ENCODE assay signal across 17 cellular contexts in genomic region chr4:959338-960139, GRCh38. TPM values are rescaled to one million over a fixed set of nuclear protein-coding genes. Genes with fewer than 3 reads are reported as not detected.
DNase-seq lines count a peak whose midpoint lies in the region; ATAC-seq, FAIRE-seq and TF ChIP-seq lines count a peak whose summit lies in the region.
"Had no signal": no experiment of that assay in that cellular context is flagged by ENCODE, and none has a peak within 500 bp of the region (broad histone marks: within the 10 kb centered on the region; RNA-seq: fewer than 3 reads in every experiment).

No MANE protein-coding gene starts in this region.

- TF ChIP-seq EP300 in K562 (IDR thresholded peaks at IDR 0.05; ENCODE audit: low read length), result no peak

- no peaks in the 10 kb centered on the region for H3K9me1 ChIP-seq in K562 (ENCODE audit: control insufficient read depth, insufficient read depth, low read length)

- no peaks in the 10 kb centered on the region for H3K27me3 Mint-ChIP-seq in natural killer cell treated with Interleukin-12 subunit alpha and Interleukin-12 subunit beta and Interleukin-15 and Interleukin-18, amount 100 ng/mL, for 72 hours
- H3K27me3 Mint-ChIP-seq: activated CD4-positive, alpha-beta T cell treated with anti-CD3 and anti-CD28 coated beads, Interleukin-2, amount 10 ng/mL, durations not matched to agents 24 days and 14 days; stimulated activated memory B cell treated with anti-CD40 and anti-IgM and Interleukin-4, amounts not matched to agents 10 μg/mL and 1 μg/mL and 100 μg/mL, for 72 hours had no signal

- TF ChIP-seq POLR2A in K562 (conservative IDR thresholded peaks at IDR 0.05) (no peak), body of pancreas (IDR thresholded peaks at IDR 0.05) (no peak)

- DNase-seq in K562 (ENCODE audit: extremely low read depth in 1 of 4, low spot score in 3 of 4), result no peak
- DNase-seq in natural killer cell treated with Interleukin-12 subunit alpha and Interleukin-12 subunit beta and Interleukin-15 and Interleukin-18, amount 100 ng/mL, for 72 hours (ENCODE audit: low spot score), result peak; percentile 23
- DNase-seq in body of pancreas, result no peak
- no peak for DNase-seq in frontal cortex (ENCODE audit: low spot score in 2 of 2)
- DNase-seq: activated CD4-positive, alpha-beta T cell treated with anti-CD3 and anti-CD28 coated beads, Interleukin-2, amount 10 ng/mL, durations not matched to agents 24 days and 14 days; activated gamma-delta T cell; DND-41; glutamatergic neuron; NCI-H1417 treated with DMSO at 0.1 percent for 48 hours; NCI-H2171; NCI-H526; SW 1271; thyroid gland had no signal

- POLR2A ChIA-PET in K562 (lab: Yijun Ruan, JAX), result interaction anchor here (1.1 kb wide), 1 partner anchor 16 kb away, joined by 4 read pairs; no protein-coding TSS in a partner anchor

- TF ChIP-seq RAD21 in K562 (CRISPR knock-in tag; conservative IDR thresholded peaks at IDR 0.05 in 1 of 2, IDR thresholded peaks at IDR 0.05 in 1 of 2), result no peak

- H4K20me1 ChIP-seq in BLaER1 (peaks cover 24% of the 10 kb centered on the region; the same call in 1 of the 2 replicates), K562 (replicated peaks; ENCODE audit: control insufficient read depth, insufficient read depth, low read length) (no peaks in the 10 kb centered on the region)

- in situ Hi-C loops in K562 (cut with MboI), result no loop called here

- H3K4me2 ChIP-seq in BLaER1 (no peak overlapping the region), K562 (ENCODE audit: insufficient read depth, low read length) (no peak overlapping the region)

- WGBS in K562 (ENCODE audit: insufficient coverage, low coverage, missing lambda C conversion rate), result 73% methylated on average over 22 of the region's 24 CpGs
- WGBS in body of pancreas, 2 donors, result 86 to 87% methylated on average over 11 to 24 of the region's 24 CpGs

- H3K9me3 ChIP-seq in BLaER1 (no peaks in the 10 kb centered on the region), K562 (replicated peaks; ENCODE audit: control insufficient read depth, insufficient read depth, low read depth, low read length) (no peaks in the 10 kb centered on the region), body of pancreas (no peaks in the 10 kb centered on the region)
- H3K9me3 ChIP-seq: thyroid gland had no signal

- BruUV-seq in K562 (replicated peaks; lab: Mats Ljungman, UMichigan), result no TSS peak

- intact Hi-C loops in K562 (cut with micrococcal nuclease), result no loop called here
- intact Hi-C loops in body of pancreas (cut with DNase I), result no loop called here

- peaks cover 0 to 6% of the 10 kb centered on the region in 2 donors for H3K4me1 Mint-ChIP-seq in natural killer cell treated with Interleukin-12 subunit alpha and Interleukin-12 subunit beta and Interleukin-15 and Interleukin-18, amount 100 ng/mL, for 72 hours (ENCODE audit: low read depth in 2 of 2)
- H3K4me1 Mint-ChIP-seq: activated CD4-positive, alpha-beta T cell treated with anti-CD3 and anti-CD28 coated beads, Interleukin-2, amount 10 ng/mL, durations not matched to agents 24 days and 14 days; stimulated activated memory B cell treated with anti-CD40 and anti-IgM and Interleukin-4, amounts not matched to agents 10 μg/mL and 1 μg/mL and 100 μg/mL, for 72 hours had no signal

- no peaks in the 10 kb centered on the region for H3K79me2 ChIP-seq in K562 (ENCODE audit: control insufficient read depth, insufficient read depth, low read length)

- H3K27ac ChIP-seq in BLaER1 (0 out of 2 replicates have a peak overlapping the region, but pooled peaks have one; percentile 4), K562 (ENCODE audit: extremely low read depth, low read depth, low read length) (no peak overlapping the region), body of pancreas (no peak overlapping the region)
- H3K27ac ChIP-seq: thyroid gland had no signal

- FAIRE-seq in K562 (lab: Jason Lieb, UNC) (no peak), frontal cortex (lab: Jason Lieb, UNC) (no peak)

- H3K9ac ChIP-seq in BLaER1 (no peak overlapping the region), K562 (ENCODE audit: insufficient read depth in 1 of 2, low read depth in 2 of 2, low read length in 2 of 2) (peak overlapping the region in 1 of 2 experiments; percentile 17; a peak in 1 of 4 replicates)

- peak; percentile 4; the same call in 2 of the 3 replicates for ATAC-seq in K562
- ATAC-seq in natural killer cell treated with Interleukin-12 subunit alpha and Interleukin-12 subunit beta and Interleukin-15 and Interleukin-18, amount 100 ng/mL, for 72 hours, result no peak
- ATAC-seq in GM19467 (IDR thresholded peaks at IDR 0.05; ENCODE audit: unreplicated experiment), result no peak
- no peak for ATAC-seq in body of pancreas

- peaks cover 87% of the 10 kb centered on the region for H3K36me3 ChIP-seq in BLaER1
- H3K36me3 ChIP-seq in K562 (ENCODE audit: control insufficient read depth, insufficient read depth, low read length), result peaks cover 16% of the 10 kb centered on the region; the same call in 1 of the 3 replicates
- no peaks in the 10 kb centered on the region for H3K36me3 ChIP-seq in body of pancreas (replicated peaks in 1 of 2; ENCODE audit: insufficient read depth in 1 of 2, low read depth in 2 of 2)

- no peak overlapping the region for H3K4me3 ChIP-seq in BLaER1
- H3K4me3 ChIP-seq in K562, result no peak overlapping the region
- H3K4me3 ChIP-seq in body of pancreas, result no peak overlapping the region
- H3K4me3 ChIP-seq: thyroid gland had no signal

- no peak overlapping the region for H2AFZ ChIP-seq in K562 (ENCODE audit: low read depth, low read length)

- no peaks in the 10 kb centered on the region for H3K4me1 ChIP-seq in BLaER1
- peaks cover 0 to 46% of the 10 kb centered on the region in 2 experiments; a peak in 2 of 5 replicates for H3K4me1 ChIP-seq in K562 (replicated peaks in 1 of 2; ENCODE audit: control insufficient read depth in 2 of 2, insufficient read depth in 2 of 2, low read length in 2 of 2)
- H3K4me1 ChIP-seq in body of pancreas, result no peaks in the 10 kb centered on the region
- H3K4me1 ChIP-seq: thyroid gland had no signal

- H3K9me3 Mint-ChIP-seq in natural killer cell treated with Interleukin-12 subunit alpha and Interleukin-12 subunit beta and Interleukin-15 and Interleukin-18, amount 100 ng/mL, for 72 hours, result no peaks in the 10 kb centered on the region
- H3K9me3 Mint-ChIP-seq: activated CD4-positive, alpha-beta T cell treated with anti-CD3 and anti-CD28 coated beads, Interleukin-2, amount 10 ng/mL, durations not matched to agents 24 days and 14 days; stimulated activated memory B cell treated with anti-CD40 and anti-IgM and Interleukin-4, amounts not matched to agents 10 μg/mL and 1 μg/mL and 100 μg/mL, for 72 hours had no signal

- no peaks in the 10 kb centered on the region for H3K36me3 Mint-ChIP-seq in natural killer cell treated with Interleukin-12 subunit alpha and Interleukin-12 subunit beta and Interleukin-15 and Interleukin-18, amount 100 ng/mL, for 72 hours

- H3K4me3 Mint-ChIP-seq in natural killer cell treated with Interleukin-12 subunit alpha and Interleukin-12 subunit beta and Interleukin-15 and Interleukin-18, amount 100 ng/mL, for 72 hours, result no peak overlapping the region
- H3K4me3 Mint-ChIP-seq: activated CD4-positive, alpha-beta T cell treated with anti-CD3 and anti-CD28 coated beads, Interleukin-2, amount 10 ng/mL, durations not matched to agents 24 days and 14 days; stimulated activated memory B cell treated with anti-CD40 and anti-IgM and Interleukin-4, amounts not matched to agents 10 μg/mL and 1 μg/mL and 100 μg/mL, for 72 hours had no signal

- H3K27ac Mint-ChIP-seq in natural killer cell treated with Interleukin-12 subunit alpha and Interleukin-12 subunit beta and Interleukin-15 and Interleukin-18, amount 100 ng/mL, for 72 hours, result no peak overlapping the region
- H3K27ac Mint-ChIP-seq: activated CD4-positive, alpha-beta T cell treated with anti-CD3 and anti-CD28 coated beads, Interleukin-2, amount 10 ng/mL, durations not matched to agents 24 days and 14 days; stimulated activated memory B cell treated with anti-CD40 and anti-IgM and Interleukin-4, amounts not matched to agents 10 μg/mL and 1 μg/mL and 100 μg/mL, for 72 hours had no signal

- CTCF ChIA-PET in K562 (lab: Yijun Ruan, JAX; ENCODE audit: low intra/inter-chr PET ratio), result no interaction called here

- H3K27me3 ChIP-seq in BLaER1 (no peaks in the 10 kb centered on the region), K562 (ENCODE audit: control insufficient read depth in 2 of 2, insufficient read depth in 2 of 2, low read length in 2 of 2) (no peaks in the 10 kb centered on the region), body of pancreas (no peaks in the 10 kb centered on the region)
- H3K27me3 ChIP-seq: thyroid gland had no signal

- TF ChIP-seq CTCF in K562 (IDR thresholded peaks at IDR 0.05 in 2 of 3, conservative IDR thresholded peaks at IDR 0.05 in 1 of 3; ENCODE audit: insufficient read depth in 2 of 3, low read depth in 1 of 3, low read length in 3 of 3) (no peak), body of pancreas (IDR thresholded peaks at IDR 0.05) (no peak)

RNA-seq across cellular contexts. Expression of gene DGKQ, which starts 13.8 kb away (rescaled TPM):
- total RNA-seq in K562 (2011; cell fraction: chromatin; rRNA removed; ENCODE audit: low replicate concordance), result 27.1 and 96.1 TPM in 2 replicates
- 70.2 and 86.6 TPM in 2 replicates for total RNA-seq in K562 (2011; cell fraction: nucleolus; rRNA removed)
- 28.7 and 35.0 TPM in 2 replicates for total RNA-seq in K562 (2011; cell fraction: nucleoplasm; rRNA removed)
- total RNA-seq in K562 (2014; rRNA removed), result 17.0 and 19.1 TPM in 2 replicates
- 1.2 and 1.7 TPM in 2 replicates for total RNA-seq in K562 (2014; rRNA removed; fragmentation: Illumina TruSeq; extraction: Trizol)
- total RNA-seq in K562 (2015; rRNA removed; fragmentation: Illumina TruSeq; extraction: Trizol), result 6.1 and 6.3 TPM in 2 replicates
- total RNA-seq in K562 (2021), result 18.4 and 22.0 TPM in 2 replicates
- 5.6 and 6.8 TPM in 2 replicates for polyA plus RNA-seq in K562 (2011; rRNA removed)
- polyA plus RNA-seq in K562 (2011; cell fraction: cytosol; rRNA removed), result 5.6 and 16.4 TPM in 2 replicates
- 86.6 and 144 TPM in 2 replicates for polyA plus RNA-seq in K562 (2011; cell fraction: nucleus; rRNA removed)
- 13.1 and 23.6 TPM in 2 replicates for polyA plus RNA-seq in K562 (2012)
- polyA plus RNA-seq in K562 (2014; fragmentation: Illumina TruSeq; extraction: Trizol), result 2.6 and 7.3 TPM in 2 replicates
- under 1 TPM; 0.17 to 0.27 TPM for polyA plus RNA-seq in K562 (2014; fragmentation: Nextera tagmentation; extraction: Ambion mirVana)
- polyA plus RNA-seq in K562 (2014; rRNA removed), result 15.3 and 15.7 TPM in 2 replicates
- 1.9 and 2.5 TPM in 2 replicates for polyA minus RNA-seq in K562 (2011; rRNA and poly(A)+ RNA removed)
- polyA minus RNA-seq in K562 (2011; cell fraction: cytosol; rRNA and poly(A)+ RNA removed), result 5.5 and 7.7 TPM in 2 replicates
- polyA minus RNA-seq in K562 (2011; cell fraction: nucleus; rRNA and poly(A)+ RNA removed), result 17.1 and 17.2 TPM in 2 replicates
- 10 to 100 TPM; 15.4 to 19.6 TPM for total RNA-seq in natural killer cell treated with Interleukin-12 subunit alpha and Interleukin-12 subunit beta and Interleukin-15 and Interleukin-18, amount 100 ng/mL, for 72 hours
- total RNA-seq in body of pancreas, result 10 to 100 TPM; 13.2 to 17.5 TPM
- total RNA-seq in frontal cortex, result 6.1 TPM

RNA-seq across cellular contexts. Expression of gene TMEM175, which starts 27.3 kb away (rescaled TPM):
- total RNA-seq in K562 (2011; cell fraction: chromatin; rRNA removed; ENCODE audit: low replicate concordance), result 55.5 and 132 TPM in 2 replicates
- total RNA-seq in K562 (2011; cell fraction: nucleolus; rRNA removed), result 80.9 and 84.2 TPM in 2 replicates
- total RNA-seq in K562 (2011; cell fraction: nucleoplasm; rRNA removed), result 71.0 and 82.0 TPM in 2 replicates
- 14.9 and 17.7 TPM in 2 replicates for total RNA-seq in K562 (2014; rRNA removed)
- total RNA-seq in K562 (2014; rRNA removed; fragmentation: Illumina TruSeq; extraction: Trizol), result 2.4 and 3.7 TPM in 2 replicates
- 9.4 and 9.5 TPM in 2 replicates for total RNA-seq in K562 (2015; rRNA removed; fragmentation: Illumina TruSeq; extraction: Trizol)
- 13.8 and 16.9 TPM in 2 replicates for total RNA-seq in K562 (2021)
- 11.4 and 28.9 TPM in 2 replicates for polyA plus RNA-seq in K562 (2011; rRNA removed)
- polyA plus RNA-seq in K562 (2011; cell fraction: cytosol; rRNA removed), result 31.2 and 37.1 TPM in 2 replicates
- 373 and 570 TPM in 2 replicates for polyA plus RNA-seq in K562 (2011; cell fraction: nucleus; rRNA removed)
- polyA plus RNA-seq in K562 (2012), result 18.3 and 42.2 TPM in 2 replicates
- 8.5 and 21.5 TPM in 2 replicates for polyA plus RNA-seq in K562 (2014; fragmentation: Illumina TruSeq; extraction: Trizol)
- under 1 TPM; 0.13 to 0.18 TPM for polyA plus RNA-seq in K562 (2014; fragmentation: Nextera tagmentation; extraction: Ambion mirVana)
- 22.5 and 30.9 TPM in 2 replicates for polyA plus RNA-seq in K562 (2014; rRNA removed)
- 7.2 and 7.6 TPM in 2 replicates for polyA minus RNA-seq in K562 (2011; rRNA and poly(A)+ RNA removed)
- 8.2 and 14.5 TPM in 2 replicates for polyA minus RNA-seq in K562 (2011; cell fraction: cytosol; rRNA and poly(A)+ RNA removed)
- 27.3 and 30.2 TPM in 2 replicates for polyA minus RNA-seq in K562 (2011; cell fraction: nucleus; rRNA and poly(A)+ RNA removed)
- total RNA-seq in natural killer cell treated with Interleukin-12 subunit alpha and Interleukin-12 subunit beta and Interleukin-15 and Interleukin-18, amount 100 ng/mL, for 72 hours, result 10 to 100 TPM; 26.5 to 29.2 TPM
- total RNA-seq in body of pancreas, result 10 to 100 TPM; 40.2 to 65.3 TPM
- 18.8 TPM for total RNA-seq in frontal cortex

RNA-seq across cellular contexts. Expression of gene IDUA, which starts 27.3 kb away (rescaled TPM):
- 7.8 and 35.6 TPM in 2 replicates for total RNA-seq in K562 (2011; cell fraction: chromatin; rRNA removed; ENCODE audit: low replicate concordance)
- 35.8 and 36.4 TPM in 2 replicates for total RNA-seq in K562 (2011; cell fraction: nucleolus; rRNA removed)
- total RNA-seq in K562 (2011; cell fraction: nucleoplasm; rRNA removed), result 12.5 and 18.8 TPM in 2 replicates
- 9.9 and 10.1 TPM in 2 replicates for total RNA-seq in K562 (2014; rRNA removed)
- total RNA-seq in K562 (2014; rRNA removed; fragmentation: Illumina TruSeq; extraction: Trizol), result 0.26 and 0.69 TPM in 2 replicates
- total RNA-seq in K562 (2015; rRNA removed; fragmentation: Illumina TruSeq; extraction: Trizol), result 3.1 and 4.8 TPM in 2 replicates
- total RNA-seq in K562 (2021), result 13.6 and 16.1 TPM in 2 replicates
- polyA plus RNA-seq in K562 (2011; rRNA removed), result 1.2 and 2.2 TPM in 2 replicates
- polyA plus RNA-seq in K562 (2011; cell fraction: cytosol; rRNA removed), result 0.90 and 2.8 TPM in 2 replicates
- 34.5 and 72.8 TPM in 2 replicates for polyA plus RNA-seq in K562 (2011; cell fraction: nucleus; rRNA removed)
- 9.8 and 26.2 TPM in 2 replicates for polyA plus RNA-seq in K562 (2012)
- polyA plus RNA-seq in K562 (2014; fragmentation: Illumina TruSeq; extraction: Trizol), result 0.30 and 1.2 TPM in 2 replicates
- polyA plus RNA-seq in K562 (2014; fragmentation: Nextera tagmentation; extraction: Ambion mirVana), result under 1 TPM; 0.04 to 0.13 TPM
- polyA plus RNA-seq in K562 (2014; rRNA removed), result 11.2 and 14.1 TPM in 2 replicates
- polyA minus RNA-seq in K562 (2011; rRNA and poly(A)+ RNA removed), result 0.36 and 0.70 TPM in 2 replicates
- polyA minus RNA-seq in K562 (2011; cell fraction: cytosol; rRNA and poly(A)+ RNA removed), result 7.3 and 13.7 TPM in 2 replicates
- polyA minus RNA-seq in K562 (2011; cell fraction: nucleus; rRNA and poly(A)+ RNA removed), result 10.0 and 12.1 TPM in 2 replicates
- 10 to 100 TPM; 15.7 to 17.5 TPM for total RNA-seq in natural killer cell treated with Interleukin-12 subunit alpha and Interleukin-12 subunit beta and Interleukin-15 and Interleukin-18, amount 100 ng/mL, for 72 hours
- 10 to 100 TPM; 30.0 to 37.6 TPM for total RNA-seq in body of pancreas
- total RNA-seq in frontal cortex, result 6.1 TPM

RNA-seq across cellular contexts. Expression of gene GAK, which starts 27.4 kb away (rescaled TPM):
- total RNA-seq in K562 (2011; cell fraction: chromatin; rRNA removed; ENCODE audit: low replicate concordance), result 336 and 571 TPM in 2 replicates
- 202 and 228 TPM in 2 replicates for total RNA-seq in K562 (2011; cell fraction: nucleolus; rRNA removed)
- 235 and 247 TPM in 2 replicates for total RNA-seq in K562 (2011; cell fraction: nucleoplasm; rRNA removed)
- total RNA-seq in K562 (2014; rRNA removed) (102 and 105 TPM in 2 replicates), K562 (2014; rRNA removed; fragmentation: Illumina TruSeq; extraction: Trizol) (10.4 and 12.6 TPM in 2 replicates), K562 (2015; rRNA removed; fragmentation: Illumina TruSeq; extraction: Trizol) (28.4 and 35.4 TPM in 2 replicates), K562 (2021) (94.1 and 101 TPM in 2 replicates), body of pancreas (100 to 1,000 TPM; 126 to 127 TPM), frontal cortex (38.3 TPM)
- polyA plus RNA-seq in K562 (2011; rRNA removed) (14.9 and 22.4 TPM in 2 replicates), K562 (2014; fragmentation: Illumina TruSeq; extraction: Trizol) (16.2 and 38.2 TPM in 2 replicates), K562 (2014; fragmentation: Nextera tagmentation; extraction: Ambion mirVana) (1 to 10 TPM; 1.3 to 2.1 TPM), K562 (2014; rRNA removed) (51.9 and 83.2 TPM in 2 replicates)
- 17.2 and 40.3 TPM in 2 replicates for polyA plus RNA-seq in K562 (2011; cell fraction: cytosol; rRNA removed)
- polyA plus RNA-seq in K562 (2011; cell fraction: nucleus; rRNA removed), result 79.9 and 106 TPM in 2 replicates
- polyA plus RNA-seq in K562 (2012), result 48.5 and 55.0 TPM in 2 replicates
- 51.4 and 78.3 TPM in 2 replicates for polyA minus RNA-seq in K562 (2011; rRNA and poly(A)+ RNA removed)
- 37.3 and 39.5 TPM in 2 replicates for polyA minus RNA-seq in K562 (2011; cell fraction: cytosol; rRNA and poly(A)+ RNA removed)
- 43.2 and 50.9 TPM in 2 replicates for polyA minus RNA-seq in K562 (2011; cell fraction: nucleus; rRNA and poly(A)+ RNA removed)
- 100 to 1,000 TPM; 168 to 234 TPM for total RNA-seq in natural killer cell treated with Interleukin-12 subunit alpha and Interleukin-12 subunit beta and Interleukin-15 and Interleukin-18, amount 100 ng/mL, for 72 hours

RNA-seq across cellular contexts. Expression of gene SLC26A1, which starts 33.7 kb away (rescaled TPM):
- total RNA-seq in K562 (2011; cell fraction: chromatin; rRNA removed; ENCODE audit: low replicate concordance), result 5.5 and 11.7 TPM in 2 replicates
- 8.4 and 9.3 TPM in 2 replicates for total RNA-seq in K562 (2011; cell fraction: nucleolus; rRNA removed)
- 4.1 and 4.2 TPM in 2 replicates for total RNA-seq in K562 (2011; cell fraction: nucleoplasm; rRNA removed)
- total RNA-seq in K562 (2014; rRNA removed) (1.6 TPM in 2 replicates), K562 (2014; rRNA removed; fragmentation: Illumina TruSeq; extraction: Trizol) (0.40 and 0.96 TPM in 2 replicates), K562 (2015; rRNA removed; fragmentation: Illumina TruSeq; extraction: Trizol) (1.8 and 2.2 TPM in 2 replicates), K562 (2021) (3.1 and 4.2 TPM in 2 replicates), body of pancreas (1 to 10 TPM; 1.6 TPM), frontal cortex (2.0 TPM)
- polyA plus RNA-seq in K562 (2011; rRNA removed) (0.95 and 2.0 TPM in 2 replicates), K562 (2014; fragmentation: Illumina TruSeq; extraction: Trizol) (0.56 and 0.69 TPM in 2 replicates), K562 (2014; fragmentation: Nextera tagmentation; extraction: Ambion mirVana) (under 1 TPM; 0.11 to 0.24 TPM), K562 (2014; rRNA removed) (1.4 and 2.1 TPM in 2 replicates)
- polyA plus RNA-seq in K562 (2011; cell fraction: cytosol; rRNA removed), result 1.0 and 2.7 TPM in 2 replicates
- 9.1 and 12.1 TPM in 2 replicates for polyA plus RNA-seq in K562 (2011; cell fraction: nucleus; rRNA removed)
- 4.4 and 8.2 TPM in 2 replicates for polyA plus RNA-seq in K562 (2012)
- polyA minus RNA-seq in K562 (2011; rRNA and poly(A)+ RNA removed), result 0.51 and 0.74 TPM in 2 replicates
- 1.7 TPM in 2 replicates for polyA minus RNA-seq in K562 (2011; cell fraction: cytosol; rRNA and poly(A)+ RNA removed)
- polyA minus RNA-seq in K562 (2011; cell fraction: nucleus; rRNA and poly(A)+ RNA removed), result 3.9 and 6.3 TPM in 2 replicates
- total RNA-seq in natural killer cell treated with Interleukin-12 subunit alpha and Interleukin-12 subunit beta and Interleukin-15 and Interleukin-18, amount 100 ng/mL, for 72 hours, result under 1 TPM in 1 of 2 donors, not detected in 1; 0.88 TPM
- total RNA-seq: activated CD4-positive, alpha-beta T cell treated with anti-CD3 and anti-CD28 coated beads, Interleukin-2, amount 10 ng/mL, durations not matched to agents 24 days and 14 days; M059J had no signal
